In genomic region chr11:95788921-95789505, GRCh38 we compare ENCODE assay signal across 8 cellular contexts. TPM values are rescaled to one million over a fixed set of nuclear protein-coding genes. Genes with fewer than 3 reads are reported as not detected.
DNase-seq lines count a peak whose midpoint lies in the region; ATAC-seq and TF ChIP-seq lines count a peak whose summit lies in the region.

No MANE protein-coding gene starts in this region.

- H3K9me3 Mint-ChIP-seq in brain (peaks cover 0 to 4% (median 0%) of the 10 kb centered on the region in 5 experiments), immature natural killer cell (no peaks in the 10 kb centered on the region)

- H3K36me3 Mint-ChIP-seq in brain: peaks cover 49% of the 10 kb centered on the region
- H3K36me3 Mint-ChIP-seq in immature natural killer cell: peaks cover 7 to 25% (median 11%) of the 10 kb centered on the region in 3 donors

- ATAC-seq in HG03039 (IDR thresholded peaks at IDR 0.05; ENCODE audit: unreplicated experiment) (no peak), HG03442 (IDR thresholded peaks at IDR 0.05; ENCODE audit: unreplicated experiment) (no peak)

- DNase-seq in DMS53 treated with DMSO at 0.1 percent for 48 hours (lab: John Stamatoyannopoulos, UW; ENCODE audit: unreplicated experiment): peak; percentile 5
- DNase-seq in HCEC 1CT: peak; percentile 51
- DNase-seq in RPMI7951 (ENCODE audit: low read depth): peak; percentile 53
- no peak for DNase-seq in immature natural killer cell
- DNase-seq in stimulated activated CD4-positive, alpha-beta T cell treated with anti-CD3 and anti-CD28 coated beads, Interleukin-2, amount 100 ng/mL, for 4 hours (ENCODE audit: low read depth): peak; percentile 5

- H3K4me3 Mint-ChIP-seq in brain (peak overlapping the region; percentile 99 to 100 (median 99)), immature natural killer cell (peak overlapping the region; percentile 85 to 100 (median 100))

- peak; percentile 48 to 52 for TF ChIP-seq CTCF in brain (conservative IDR thresholded peaks at IDR 0.05)

- H3K4me1 Mint-ChIP-seq in brain (peaks cover 65% of the 10 kb centered on the region), immature natural killer cell (peaks cover 28 to 64% of the 10 kb centered on the region in 2 donors)

- H3K27me3 Mint-ChIP-seq in brain (peaks cover 23% of the 10 kb centered on the region), immature natural killer cell (ENCODE audit: low read depth in 3 of 3) (peaks cover 11 to 21% (median 11%) of the 10 kb centered on the region in 3 donors)

- H3K27ac Mint-ChIP-seq in brain (peak overlapping the region; percentile 91 to 100 (median 97)), immature natural killer cell (peak overlapping the region; percentile 89 to 100 (median 97))

RNA-seq across cellular contexts. Expression of gene FAM76B, which starts 0.6 kb away (rescaled TPM):
- total RNA-seq in RPMI7951 (2014; rRNA removed; shearing (Covaris generic)): 21.4 and 31.0 TPM in 2 replicates
- polyA plus RNA-seq in brain (ENCODE audit: insufficient read depth, low read depth, low replicate concordance) (4.6 TPM), immature natural killer cell (10 to 100 TPM; 11.5 to 18.0 (median 11.5) TPM)

RNA-seq across cellular contexts. Expression of gene CEP57, which starts 1.3 kb away (rescaled TPM):
- 51.1 and 58.3 TPM in 2 replicates for total RNA-seq in RPMI7951 (2014; rRNA removed; shearing (Covaris generic))
- polyA plus RNA-seq in brain (ENCODE audit: insufficient read depth, low read depth, low replicate concordance): 23.0 TPM
- polyA plus RNA-seq in immature natural killer cell: 10 to 100 TPM; 41.5 to 52.2 (median 50.8) TPM

Comparison
In these comparisons a context has a peak if more than half of its experiments do, and no peak if none do; other contexts are left out.
1. DNase-seq: peak in DMS53 treated with DMSO at 0.1 percent for 48 hours (single experiment), HCEC 1CT (single experiment), RPMI7951 (single experiment) and stimulated activated CD4-positive, alpha-beta T cell treated with anti-CD3 and anti-CD28 coated beads, Interleukin-2, amount 100 ng/mL, for 4 hours (single experiment); none in immature natural killer cell (0 of 3).